In genomic region chr4:793109-793861, GRCh38 we compare ENCODE assay signal across 1 cellular context.
TF ChIP-seq lines count a peak whose summit lies in the region.

No MANE protein-coding gene starts in this region.

TF ChIP-seq in K562, 482 proteins besides CTCF, POLR2A, EP300 and RAD21 (continued from another document):
- TF ChIP-seq MGA (IDR thresholded peaks at IDR 0.05) (0 out of 2 replicates have a peak, but pooled peaks have one; percentile 25), RBFOX2 (IDR thresholded peaks at IDR 0.05; ENCODE audit: low read depth, low read length) (peak; percentile 53), ZNF140 (CRISPR knock-in tag; IDR thresholded peaks at IDR 0.05) (no peak), TBP (optimal IDR thresholded peaks at IDR 0.05; ENCODE audit: low read depth, low read length) (peak; percentile 54)
